8 cellular contexts compared by ENCODE assay signal in genomic region chr18:21740724-21741510, GRCh38. TPM values are rescaled to one million over a fixed set of nuclear protein-coding genes. Genes with fewer than 3 reads are reported as not detected.
DNase-seq lines count a peak whose midpoint lies in the region; ATAC-seq, FAIRE-seq and TF ChIP-seq lines count a peak whose summit lies in the region.

MIB1 (plus strand) TSS chr18:21740792; CDS start chr18:21741584, 792 bp downstream.

- peak; percentile 47 for TF ChIP-seq POLR2A in A549 (IDR thresholded peaks at IDR 0.05; ENCODE audit: low read length)

- peaks cover 8% of the 10 kb centered on the region; the same call in 2 of the 3 replicates for H3K4me1 ChIP-seq in A549
- peaks cover 2 to 13% (median 11%) of the 10 kb centered on the region in 4 donors for H3K4me1 ChIP-seq in liver (ENCODE audit: control insufficient read depth in 4 of 4, insufficient read depth in 4 of 4, low read length in 3 of 4)

- POLR2A ChIA-PET in A549 (lab: Yijun Ruan, JAX), result interaction anchor here (1.0 to 1.8 kb wide), 4 partner anchors 11 to 141 kb away, joined by 3 to 17 read pairs (median 6); partner anchors contain the start of genes ABHD3 and ESCO1

- H3K27ac ChIP-seq in A549 (peak within 1 kb of the TSS; percentile 94 to 100), liver (ENCODE audit: low read depth in 1 of 2, low read length in 2 of 2) (peak within 1 kb of the TSS; percentile 87 to 98)

- TF ChIP-seq RAD21 in A549 (conservative IDR thresholded peaks at IDR 0.05 in 1 of 2, IDR thresholded peaks at IDR 0.05 in 1 of 2) (no peak), liver (IDR thresholded peaks at IDR 0.05) (no peak)

- 0% methylated on average over 3 of the region's 95 CpGs for WGBS in A549 (ENCODE audit: missing lambda C conversion rate)
- WGBS in liver, result under 1% methylated on average over 95 of the region's 95 CpGs

- H3K36me3 ChIP-seq in liver (ENCODE audit: control insufficient read depth in 4 of 4, insufficient read depth in 3 of 4, low read depth in 1 of 4, low read length in 3 of 4), result no peaks in the 10 kb centered on the region

- CTCF ChIA-PET in A549 (lab: Yijun Ruan, JAX), result interaction anchor here (0.9 to 1.3 kb wide), 3 partner anchors 12 to 140 kb away, joined by 3 to 4 read pairs (median 3); partner anchors contain the start of genes ABHD3 and ESCO1

- H3K9me3 ChIP-seq in A549, result no peaks in the 10 kb centered on the region
- no peaks in the 10 kb centered on the region for H3K9me3 ChIP-seq in liver (ENCODE audit: control insufficient read depth in 4 of 4, low read length in 3 of 4)

- H3K27me3 ChIP-seq in liver (ENCODE audit: control insufficient read depth in 4 of 4, insufficient read depth in 4 of 4, low read length in 3 of 4), result no peaks in the 10 kb centered on the region

- H3K4me3 ChIP-seq in A549, result peak within 1 kb of the TSS; percentile 92
- H3K4me3 ChIP-seq in liver (ENCODE audit: low read depth in 1 of 3, low read length in 3 of 3), result peak within 1 kb of the TSS; percentile 73 to 94 (median 78)

- TF ChIP-seq EP300 in A549 (IDR thresholded peaks at IDR 0.05), result no peak

- DNase-seq in A549 (ENCODE audit: low read depth in 1 of 2, low spot score in 1 of 2) (peak in 1 of 2 experiments; percentile 18), GM18507 (ENCODE audit: extremely low spot score, insufficient read length, low read depth) (peak; percentile 25), NCI-H2029 treated with DMSO at 0.1 percent for 48 hours (lab: John Stamatoyannopoulos, UW) (peak; percentile 78), dermis blood vessel endothelial cell (no peak)
- peak in 3 of 4 experiments; percentile 23 to 96 (median 46) for DNase-seq in activated CD4-positive, CD25-positive, alpha-beta regulatory T cell (lab: John Stamatoyannopoulos, UW)
- peak; percentile 99 for DNase-seq in stimulated activated CD8-positive, alpha-beta memory T cell treated with anti-CD3 and anti-CD28 coated beads, Interleukin-12 subunit alpha, Interleukin-12 subunit beta, amount 100 ng/mL, for 1 hour (ENCODE audit: low read depth)

- FAIRE-seq in A549 (lab: Jason Lieb, UNC) (no peak), GM18507 (lab: Jason Lieb, UNC) (peak; percentile 98)

- TF ChIP-seq CTCF in A549 (IDR thresholded peaks at IDR 0.05), result no peak
- peak; percentile 1 for TF ChIP-seq CTCF in liver (IDR thresholded peaks at IDR 0.05; ENCODE audit: low read depth, low read length, missing input control)

- ATAC-seq in A549 (peak; percentile 91), HG02938 (IDR thresholded peaks at IDR 0.05; ENCODE audit: unreplicated experiment) (peak; percentile 60)

- peak within 1 kb of the TSS; percentile 77 for H3K4me2 ChIP-seq in A549

- H3K9ac ChIP-seq in liver (ENCODE audit: low read depth in 1 of 2, low read length in 2 of 2), result peak within 1 kb of the TSS; percentile 78 to 82

TF ChIP-seq in A549, 52 proteins besides CTCF, POLR2A, EP300 and RAD21 (continues in another document):
- TF ChIP-seq MAX (IDR thresholded peaks at IDR 0.05) (peak; percentile 42; the same call in 1 of the 2 replicates), CEBPB (IDR thresholded peaks at IDR 0.05) (peak; percentile 73 to 89), ATOH8 (CRISPR knock-in tag; IDR thresholded peaks at IDR 0.05; ENCODE audit: low read depth) (no peak), EHF (CRISPR knock-in tag; IDR thresholded peaks at IDR 0.05) (no peak), CHD4 (IDR thresholded peaks at IDR 0.05; ENCODE audit: borderline replicate concordance) (no peak), JUN (IDR thresholded peaks at IDR 0.05) (peak in 1 of 2 experiments; percentile 65; a peak in 2 of 5 replicates), NPAS2 (CRISPR knock-in tag; IDR thresholded peaks at IDR 0.05; ENCODE audit: borderline replicate concordance) (no peak), CHD2 (IDR thresholded peaks at IDR 0.05; ENCODE audit: low read length, partially characterized antibody) (no peak), JUNB (IDR thresholded peaks at IDR 0.05) (no peak), ZFP36 (IDR thresholded peaks at IDR 0.05; ENCODE audit: borderline replicate concordance, partially characterized antibody) (no peak), MAZ (IDR thresholded peaks at IDR 0.05; ENCODE audit: borderline replicate concordance, low read depth, low read length) (no peak), PHF8 (IDR thresholded peaks at IDR 0.05; ENCODE audit: borderline replicate concordance, low read depth) (peak; percentile 62; the same call in 1 of the 2 replicates), RNF2 (IDR thresholded peaks at IDR 0.05; ENCODE audit: borderline replicate concordance, low read depth) (no peak), FOSL2 (IDR thresholded peaks at IDR 0.05) (no peak), FOSL2 (CRISPR knock-in tag; IDR thresholded peaks at IDR 0.05) (no peak), ELK1 (IDR thresholded peaks at IDR 0.05; ENCODE audit: low read depth, low read length) (no peak)

TF ChIP-seq in liver, 16 proteins besides CTCF, POLR2A, EP300 and RAD21:
- no peak for TF ChIP-seq JUND (IDR thresholded peaks at IDR 0.05)
- peak; percentile 8 for TF ChIP-seq YY1 (IDR thresholded peaks at IDR 0.05)
- no peak for TF ChIP-seq SP1 (IDR thresholded peaks at IDR 0.05)
- TF ChIP-seq ATF3 (IDR thresholded peaks at IDR 0.05), result no peak
- peak; percentile 49 for TF ChIP-seq REST (IDR thresholded peaks at IDR 0.05)
- no peak for TF ChIP-seq FOXA2 (IDR thresholded peaks at IDR 0.05)
- peak in 1 of 2 donors; percentile 17 for TF ChIP-seq HNF4A (conservative IDR thresholded peaks at IDR 0.05)
- peak; percentile 29 for TF ChIP-seq TAF1 (conservative IDR thresholded peaks at IDR 0.05)
- TF ChIP-seq ZBTB33 (IDR thresholded peaks at IDR 0.05), result no peak
- no peak for TF ChIP-seq RXRA (IDR thresholded peaks at IDR 0.05)
- TF ChIP-seq EGR1 (IDR thresholded peaks at IDR 0.05; ENCODE audit: low read depth in 2 of 2), result peak in 1 of 2 donors; percentile 17

RNA-seq across cellular contexts. Expression of gene MIB1, which starts in this region (rescaled TPM):
- polyA plus RNA-seq in A549 (2011; rRNA removed) (20.3 and 22.2 TPM in 2 replicates), A549 (2017; fragmentation: RNase III; extraction: RNeasy Plus Mini Kit Qiagen cat#74134 plus additional on column Dnase treatment) (8.4 to 9.7 TPM (median 9.6 TPM) in 3 replicates), liver (1 to 10 TPM; 2.7 to 3.9 TPM)
- 1.8 and 2.0 TPM in 2 replicates for polyA plus RNA-seq in A549 (2012; cell fraction: cytosol; rRNA removed)
- 1.5 and 2.3 TPM in 2 replicates for polyA plus RNA-seq in A549 (2012; cell fraction: nucleus; rRNA removed)
- polyA minus RNA-seq in A549 (2011; rRNA and poly(A)+ RNA removed), result 51.8 and 53.5 TPM in 2 replicates
- total RNA-seq in dermis blood vessel endothelial cell (73.2 and 76.7 TPM in 2 replicates), liver (10 to 100 TPM; 26.0 to 29.6 TPM)
